Comparison of ENCODE assay signal across 22 cellular contexts in genomic region chr10:12914111-12914510, GRCh38.
DNase-seq lines count a peak whose midpoint lies in the region; ATAC-seq and TF ChIP-seq lines count a peak whose summit lies in the region.
"Had no signal": no experiment of that assay in that cellular context is flagged by ENCODE, and none has a peak within 500 bp of the region (broad histone marks: within the 10 kb centered on the region; RNA-seq: fewer than 3 reads in every experiment).

No MANE protein-coding gene starts in this region.

- H3K4me2 ChIP-seq in mammary epithelial cell (ENCODE audit: insufficient read depth, low read depth, low read length), result no peak overlapping the region
- H3K4me2 ChIP-seq: KMS-11 had no signal

- intact Hi-C loops in mammary epithelial cell (cut with micrococcal nuclease), result no loop called here

- H3K9me3 Mint-ChIP-seq in activated T-cell treated with anti-CD3 and anti-CD28 coated beads, Interleukin-2, amount 50 U/mL, for 72 hours, result peaks cover 0 to 4% of the 10 kb centered on the region in 2 donors
- peaks cover 4% of the 10 kb centered on the region for H3K9me3 Mint-ChIP-seq in activated T-cell treated with anti-CD3 and anti-CD28 coated beads, Interleukin-2, amount 50 U/mL, for 24 hours

- no TSS peak for BruUV-seq in mammary epithelial cell (replicated peaks; lab: Mats Ljungman, UMichigan)

- no peak overlapping the region for H3K4me3 ChIP-seq in mammary epithelial cell (replicated peaks in 1 of 3; ENCODE audit: insufficient read depth in 1 of 3, low read depth in 2 of 3, low read length in 3 of 3)
- H3K4me3 ChIP-seq: Peyer's patch had no signal

- H3K79me2 ChIP-seq in mammary epithelial cell (ENCODE audit: insufficient read depth, low read length), result no peaks in the 10 kb centered on the region

- H3K9ac ChIP-seq in mammary epithelial cell (ENCODE audit: insufficient read depth, low read length), result no peak overlapping the region
- H3K9ac ChIP-seq: KMS-11 had no signal

- H3K27me3 ChIP-seq in mammary epithelial cell (ENCODE audit: insufficient read depth, low read length) (no peaks in the 10 kb centered on the region), foreskin keratinocyte (no peaks in the 10 kb centered on the region)
- H3K27me3 ChIP-seq: Peyer's patch had no signal

- H4K20me1 ChIP-seq in mammary epithelial cell (ENCODE audit: insufficient read depth, low read length), result no peaks in the 10 kb centered on the region

- DNase-seq in activated T-cell treated with anti-CD3 and anti-CD28 coated beads, Interleukin-2, amount 50 U/mL, for 72 hours, result no peak
- no peak for DNase-seq in activated T-cell treated with anti-CD3 and anti-CD28 coated beads, Interleukin-2, amount 50 U/mL, for 24 hours
- DNase-seq in mammary epithelial cell (peak; percentile 19), foreskin keratinocyte (peak; percentile 18 to 37), AML-193 (lab: John Stamatoyannopoulos, UW) (no peak), germinal center (ENCODE audit: low spot score) (no peak), NCI-H1417 treated with DMSO at 0.1 percent for 48 hours (lab: John Stamatoyannopoulos, UW) (no peak)
- DNase-seq: 8988T; C1 segment of cervical spinal cord; CD8-positive, alpha-beta memory T cell; GDM1; IMR-90; MV-4-11; NCI-H1105 treated with DMSO at 0.1 percent for 48 hours; NCI-H1694; NCI-H2081 treated with DMSO at 0.1 percent for 48 hours; NCI-H2171 treated with DMSO at 0.1 percent for 48 hours; NCI-H524 treated with DMSO at 0.1 percent for 48 hours; NCI-H82; Peyer's patch had no signal

- peaks cover 0 to 8% of the 10 kb centered on the region in 2 donors for H3K36me3 Mint-ChIP-seq in activated T-cell treated with anti-CD3 and anti-CD28 coated beads, Interleukin-2, amount 50 U/mL, for 72 hours (ENCODE audit: insufficient read depth in 2 of 2)
- H3K36me3 Mint-ChIP-seq in activated T-cell treated with anti-CD3 and anti-CD28 coated beads, Interleukin-2, amount 50 U/mL, for 24 hours (ENCODE audit: low read depth), result no peaks in the 10 kb centered on the region
- H3K36me3 Mint-ChIP-seq: CD8-positive, alpha-beta memory T cell had no signal

- 92% methylated on average over 2 of the region's 2 CpGs for WGBS in mammary epithelial cell (ENCODE audit: low coverage, missing lambda C conversion rate)

- peak overlapping the region; percentile 36 for H3K27ac Mint-ChIP-seq in activated T-cell treated with anti-CD3 and anti-CD28 coated beads, Interleukin-2, amount 50 U/mL, for 72 hours
- H3K27ac Mint-ChIP-seq in activated T-cell treated with anti-CD3 and anti-CD28 coated beads, Interleukin-2, amount 50 U/mL, for 24 hours, result no peak overlapping the region
- H3K27ac Mint-ChIP-seq: CD8-positive, alpha-beta memory T cell had no signal

- peak; percentile 70 to 81 for ATAC-seq in activated T-cell treated with anti-CD3 and anti-CD28 coated beads, Interleukin-2, amount 50 U/mL, for 72 hours (replicated peaks in 1 of 2)
- peak; percentile 68 for ATAC-seq in foreskin keratinocyte
- ATAC-seq: Right ventricle myocardium inferior had no signal

- H2AFZ ChIP-seq in mammary epithelial cell (ENCODE audit: low read depth, low read length), result no peak overlapping the region

- H3K36me3 ChIP-seq in mammary epithelial cell (ENCODE audit: insufficient read depth, low read length), result no peaks in the 10 kb centered on the region
- H3K36me3 ChIP-seq: Peyer's patch had no signal

- H3K9me3 ChIP-seq in mammary epithelial cell (replicated peaks; ENCODE audit: insufficient read depth, low read length), result no peaks in the 10 kb centered on the region
- H3K9me3 ChIP-seq: Peyer's patch had no signal

- no peak for TF ChIP-seq CTCF in mammary epithelial cell (conservative IDR thresholded peaks at IDR 0.05 in 1 of 2, IDR thresholded peaks at IDR 0.05 in 1 of 2; ENCODE audit: extremely low read depth in 1 of 2, insufficient read depth in 1 of 2, low read depth in 1 of 2, low read length in 2 of 2)
- TF ChIP-seq CTCF in foreskin keratinocyte (conservative IDR thresholded peaks at IDR 0.05), result no peak

- H3K4me1 ChIP-seq in mammary epithelial cell (ENCODE audit: insufficient read depth, low read length) (no peaks in the 10 kb centered on the region), foreskin keratinocyte (peaks cover 4% of the 10 kb centered on the region)
- H3K4me1 ChIP-seq: Peyer's patch had no signal

- dilution Hi-C loops in mammary epithelial cell (cut with HindIII; ENCODE audit: low sequenced_read_pairs), result no loop called here

- no peaks in the 10 kb centered on the region for H3K4me1 Mint-ChIP-seq in activated T-cell treated with anti-CD3 and anti-CD28 coated beads, Interleukin-2, amount 50 U/mL, for 72 hours (ENCODE audit: low read depth)
- no peaks in the 10 kb centered on the region for H3K4me1 Mint-ChIP-seq in activated T-cell treated with anti-CD3 and anti-CD28 coated beads, Interleukin-2, amount 50 U/mL, for 24 hours (ENCODE audit: low read depth)
- H3K4me1 Mint-ChIP-seq: CD8-positive, alpha-beta memory T cell had no signal

- H3K4me3 Mint-ChIP-seq in activated T-cell treated with anti-CD3 and anti-CD28 coated beads, Interleukin-2, amount 50 U/mL, for 72 hours, result peak overlapping the region in 1 of 2 donors; percentile 66
- no peak overlapping the region for H3K4me3 Mint-ChIP-seq in activated T-cell treated with anti-CD3 and anti-CD28 coated beads, Interleukin-2, amount 50 U/mL, for 24 hours
- H3K4me3 Mint-ChIP-seq: CD8-positive, alpha-beta memory T cell had no signal

- in situ Hi-C loops in mammary epithelial cell (cut with MboI; ENCODE audit: low sequenced_read_pairs in 2 of 2), result no loop called here

- CTCF ChIA-PET in mammary epithelial cell (lab: Charles Lee; ENCODE audit: low non-redundant PET), result no interaction called here

- peaks cover 16% of the 10 kb centered on the region for H3K27me3 Mint-ChIP-seq in activated T-cell treated with anti-CD3 and anti-CD28 coated beads, Interleukin-2, amount 50 U/mL, for 72 hours (ENCODE audit: low read depth)
- peaks cover 30% of the 10 kb centered on the region for H3K27me3 Mint-ChIP-seq in activated T-cell treated with anti-CD3 and anti-CD28 coated beads, Interleukin-2, amount 50 U/mL, for 24 hours

- H3K27ac ChIP-seq in mammary epithelial cell (ENCODE audit: insufficient read depth, low read depth, low read length) (no peak overlapping the region), foreskin keratinocyte (no peak overlapping the region)
- H3K27ac ChIP-seq: KMS-11, Peyer's patch had no signal

Comparison
In these comparisons a context has a peak if more than half of its experiments do, and no peak if none do; other contexts are left out.
1. DNase-seq: peak in mammary epithelial cell (single experiment) and foreskin keratinocyte (2 of 2); none in activated T-cell treated with anti-CD3 and anti-CD28 coated beads, Interleukin-2, amount 50 U/mL, for 72 hours (0 of 2), activated T-cell treated with anti-CD3 and anti-CD28 coated beads, Interleukin-2, amount 50 U/mL, for 24 hours (single experiment), AML-193 (0 of 2), germinal center (single experiment) and NCI-H1417 treated with DMSO at 0.1 percent for 48 hours (single experiment).